In genomic region chr3:88113311-88114162, GRCh38 we compare ENCODE assay signal across 1 cellular context.
TF ChIP-seq lines count a peak whose summit lies in the region.

No MANE protein-coding gene starts in this region.

TF ChIP-seq in neural cell, 6 proteins besides CTCF, POLR2A, EP300 and RAD21 (continued from another document):
- TF ChIP-seq, protein P1, sequence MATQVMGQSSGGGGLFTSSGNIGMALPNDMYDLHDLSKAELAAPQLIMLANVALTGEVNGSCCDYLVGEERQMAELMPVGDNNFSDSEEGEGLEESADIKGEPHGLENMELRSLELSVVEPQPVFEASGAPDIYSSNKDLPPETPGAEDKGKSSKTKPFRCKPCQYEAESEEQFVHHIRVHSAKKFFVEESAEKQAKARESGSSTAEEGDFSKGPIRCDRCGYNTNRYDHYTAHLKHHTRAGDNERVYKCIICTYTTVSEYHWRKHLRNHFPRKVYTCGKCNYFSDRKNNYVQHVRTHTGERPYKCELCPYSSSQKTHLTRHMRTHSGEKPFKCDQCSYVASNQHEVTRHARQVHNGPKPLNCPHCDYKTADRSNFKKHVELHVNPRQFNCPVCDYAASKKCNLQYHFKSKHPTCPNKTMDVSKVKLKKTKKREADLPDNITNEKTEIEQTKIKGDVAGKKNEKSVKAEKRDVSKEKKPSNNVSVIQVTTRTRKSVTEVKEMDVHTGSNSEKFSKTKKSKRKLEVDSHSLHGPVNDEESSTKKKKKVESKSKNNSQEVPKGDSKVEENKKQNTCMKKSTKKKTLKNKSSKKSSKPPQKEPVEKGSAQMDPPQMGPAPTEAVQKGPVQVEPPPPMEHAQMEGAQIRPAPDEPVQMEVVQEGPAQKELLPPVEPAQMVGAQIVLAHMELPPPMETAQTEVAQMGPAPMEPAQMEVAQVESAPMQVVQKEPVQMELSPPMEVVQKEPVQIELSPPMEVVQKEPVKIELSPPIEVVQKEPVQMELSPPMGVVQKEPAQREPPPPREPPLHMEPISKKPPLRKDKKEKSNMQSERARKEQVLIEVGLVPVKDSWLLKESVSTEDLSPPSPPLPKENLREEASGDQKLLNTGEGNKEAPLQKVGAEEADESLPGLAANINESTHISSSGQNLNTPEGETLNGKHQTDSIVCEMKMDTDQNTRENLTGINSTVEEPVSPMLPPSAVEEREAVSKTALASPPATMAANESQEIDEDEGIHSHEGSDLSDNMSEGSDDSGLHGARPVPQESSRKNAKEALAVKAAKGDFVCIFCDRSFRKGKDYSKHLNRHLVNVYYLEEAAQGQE (IDR thresholded peaks at IDR 0.05; ENCODE audit: borderline replicate concordance), result no peak
- TF ChIP-seq SMC3 (conservative IDR thresholded peaks at IDR 0.05; ENCODE audit: poor library complexity) (peak; percentile 61), MXI1 (conservative IDR thresholded peaks at IDR 0.05; ENCODE audit: poor library complexity, severe bottlenecking) (no peak)
